Comparison of ENCODE assay signal across 9 cellular contexts in genomic region chr2:17254421-17254820, GRCh38.
"Had no signal": no experiment of that assay in that cellular context is flagged by ENCODE, and none has a peak within 500 bp of the region (broad histone marks: within the 10 kb centered on the region; RNA-seq: fewer than 3 reads in every experiment).

No MANE protein-coding gene starts in this region.

- H3K36me3 ChIP-seq: HAP-1 had no signal

- H3K27ac ChIP-seq: GM23248, HL-60 had no signal

- H3K4me1 ChIP-seq: HAP-1 had no signal

- H3K4me3 ChIP-seq: GM23248, HAP-1, K562 had no signal

- DNase-seq: GM23248, GOT3, H7, IMR-90, KG1 had no signal

- H3K9ac ChIP-seq: GM23248 had no signal

- ATAC-seq: HCT116, K562 had no signal

- H2AFZ ChIP-seq: GM23248 had no signal

- H3K9me3 ChIP-seq: HAP-1 had no signal
